Comparison of ENCODE assay signal across 1 cellular context in genomic region chr6:32108727-32109113, GRCh38.
TF ChIP-seq lines count a peak whose summit lies in the region.

No MANE protein-coding gene starts in this region.

TF ChIP-seq in GM23338, 12 proteins besides CTCF, POLR2A, EP300 and RAD21 (continued from another document):
- no peak for TF ChIP-seq REST (IDR thresholded peaks at IDR 0.05; ENCODE audit: unreplicated experiment)
- no peak for TF ChIP-seq STAT1 (IDR thresholded peaks at IDR 0.05; ENCODE audit: unreplicated experiment)
- no peak for TF ChIP-seq POLR2AphosphoS5 (IDR thresholded peaks at IDR 0.05; ENCODE audit: low read depth)
- no peak for TF ChIP-seq JUNB (IDR thresholded peaks at IDR 0.05; ENCODE audit: unreplicated experiment)
- TF ChIP-seq ZNF114 (CRISPR knock-in tag; IDR thresholded peaks at IDR 0.05) = no peak
- TF ChIP-seq CREB1 (CRISPR knock-in tag; IDR thresholded peaks at IDR 0.05; ENCODE audit: low read depth) = no peak
- TF ChIP-seq EZH2phosphoT487 (IDR thresholded peaks at IDR 0.05; ENCODE audit: unreplicated experiment) = no peak
- no peak for TF ChIP-seq ZNF462 (CRISPR knock-in tag; IDR thresholded peaks at IDR 0.05)
- no peak for TF ChIP-seq ZNF331 (CRISPR knock-in tag; IDR thresholded peaks at IDR 0.05; ENCODE audit: low read depth)
